ENCODE assay signal across 11 cellular contexts in the genomic region with DNA sequence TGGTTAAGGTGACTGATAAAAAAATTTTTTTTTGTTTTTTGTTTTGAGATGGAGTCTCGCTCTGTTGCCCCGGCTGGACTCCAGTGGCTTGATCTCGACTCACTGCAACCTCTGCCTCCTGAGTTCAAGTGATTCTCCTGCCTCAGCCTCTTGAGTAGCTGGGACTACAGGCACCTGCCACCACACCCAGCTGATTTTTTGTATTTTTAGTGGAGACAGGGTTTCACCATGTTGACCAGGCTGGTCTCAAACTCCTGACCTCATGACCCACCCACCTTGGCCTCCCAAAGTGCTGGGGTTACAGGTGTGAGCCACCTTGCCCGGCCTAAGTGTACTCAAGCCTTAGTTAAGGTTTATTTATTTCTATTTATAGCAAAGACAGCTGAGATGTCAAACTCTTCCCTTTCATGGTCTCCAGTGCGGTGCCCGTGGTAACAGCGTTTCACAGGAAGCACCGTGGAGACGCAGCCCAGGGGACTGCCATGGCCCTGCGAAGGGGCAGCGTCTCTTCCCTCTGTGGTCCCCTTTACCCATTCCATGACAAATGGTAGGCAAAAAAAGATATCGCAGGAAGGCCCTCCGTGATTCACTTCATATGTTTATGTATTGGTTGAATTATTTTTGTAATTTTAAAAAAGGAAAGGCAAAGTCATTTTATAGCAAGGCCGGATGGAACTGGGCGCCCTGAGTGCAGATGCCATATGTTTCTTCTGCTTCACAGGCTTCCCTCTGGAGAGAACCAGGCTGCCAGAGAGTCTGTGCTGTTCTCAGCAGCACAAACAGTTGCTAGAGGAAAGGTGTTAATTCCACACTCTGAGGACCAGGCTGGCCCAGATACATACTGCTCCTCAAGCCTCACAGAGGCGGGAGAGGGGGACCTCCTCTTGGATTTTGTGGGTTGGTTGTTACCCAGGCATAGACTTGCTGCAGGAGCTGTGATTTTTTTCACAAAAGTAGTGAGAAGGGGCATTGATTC. TPM values are rescaled to one million over a fixed set of nuclear protein-coding genes. Genes with fewer than 3 reads are reported as not detected.
DNase-seq lines count a peak whose midpoint lies in the region; ATAC-seq, FAIRE-seq and TF ChIP-seq lines count a peak whose summit lies in the region.
"Had no signal": no experiment of that assay in that cellular context is flagged by ENCODE, and none has a peak within 500 bp of the region (broad histone marks: within the 10 kb centered on the region; RNA-seq: fewer than 3 reads in every experiment).

No MANE protein-coding gene starts in this region.

- H3K27ac ChIP-seq in CD8-positive, alpha-beta memory T cell (ENCODE audit: low read depth, low read length): no peak overlapping the region
- peak overlapping the region; percentile 28; the same call in 1 of the 2 replicates for H3K27ac ChIP-seq in HEK293 (ENCODE audit: extremely low read depth, low read depth, low read length)
- H3K27ac ChIP-seq in K562 (ENCODE audit: extremely low read depth, low read depth, low read length): no peak overlapping the region
- peak overlapping the region; percentile 83 for H3K27ac ChIP-seq in neural progenitor cell
- no peak overlapping the region for H3K27ac ChIP-seq in small intestine (ENCODE audit: low read depth in 1 of 2, low read length in 1 of 2)

- no peak for TF ChIP-seq RAD21 in K562 (CRISPR knock-in tag; conservative IDR thresholded peaks at IDR 0.05 in 1 of 2, IDR thresholded peaks at IDR 0.05 in 1 of 2)

- no peaks in the 10 kb centered on the region for H3K9me1 ChIP-seq in K562 (ENCODE audit: control insufficient read depth, insufficient read depth, low read length)

- ATAC-seq in K562: peak; percentile 7; the same call in 1 of the 3 replicates
- ATAC-seq: sciatic nerve had no signal

- peak; percentile 82 for TF ChIP-seq POLR2A in K562 (conservative IDR thresholded peaks at IDR 0.05)

- in situ Hi-C loops in K562 (cut with MboI): no loop called here

- H3K36me3 ChIP-seq in CD8-positive, alpha-beta memory T cell (ENCODE audit: insufficient read depth, low read length): peaks cover 14% of the 10 kb centered on the region
- H3K36me3 ChIP-seq in HEK293 (ENCODE audit: control insufficient read depth in 2 of 2, insufficient read depth in 1 of 2, low read length in 2 of 2) (peaks cover 35 to 60% of the 10 kb centered on the region in 2 experiments), K562 (ENCODE audit: control insufficient read depth, insufficient read depth, low read length) (peaks cover 78% of the 10 kb centered on the region), neural progenitor cell (no peaks in the 10 kb centered on the region), small intestine (ENCODE audit: control insufficient read depth in 2 of 2, insufficient read depth in 2 of 2, low read length in 2 of 2) (peaks cover 5 to 10% of the 10 kb centered on the region in 2 donors)

- WGBS in K562 (ENCODE audit: insufficient coverage, low coverage, missing lambda C conversion rate): 91% methylated on average over 16 of the region's 16 CpGs
- 87 to 92% (median 90%) methylated on average over 16 of the region's 16 CpGs for WGBS in small intestine, 3 donors

- no peaks in the 10 kb centered on the region for H4K20me1 ChIP-seq in K562 (replicated peaks; ENCODE audit: control insufficient read depth, insufficient read depth, low read length)
- H4K20me1 ChIP-seq in neural progenitor cell (ENCODE audit: low read depth): no peaks in the 10 kb centered on the region

- H3K9ac ChIP-seq in K562 (ENCODE audit: insufficient read depth in 1 of 2, low read depth in 2 of 2, low read length in 2 of 2) (0 out of 4 replicates have a peak overlapping the region, but pooled peaks of 1 of the 2 experiments have one; percentile 6), neural progenitor cell (no peak overlapping the region)

- no TSS peak for BruUV-seq in K562 (replicated peaks; lab: Mats Ljungman, UMichigan)

- H3K4me3 ChIP-seq in CD8-positive, alpha-beta memory T cell (ENCODE audit: low read length): no peak overlapping the region
- H3K4me3 ChIP-seq in HEK293 (ENCODE audit: low read depth, low read length) (no peak overlapping the region), K562 (no peak overlapping the region), neural progenitor cell (no peak overlapping the region), small intestine (ENCODE audit: low read depth in 1 of 2, low read length in 2 of 2) (no peak overlapping the region)

- TF ChIP-seq EP300 in K562 (IDR thresholded peaks at IDR 0.05; ENCODE audit: low read length): no peak

- H3K4me3 Mint-ChIP-seq in CD8-positive, alpha-beta memory T cell: peak overlapping the region in 1 of 7 donors; percentile 24
- H3K4me3 Mint-ChIP-seq in neural progenitor cell: no peak overlapping the region
- H3K4me3 Mint-ChIP-seq: T-helper 1 cell treated with Interleukin-12 subunit alpha and Interleukin-12 subunit beta and Interleukin-4 antibody, amounts not matched to agents 30 μg/mL and 1 μg/mL, for 36 hours had no signal

- intact Hi-C loops in K562 (cut with micrococcal nuclease): loop anchor here (5.0 to 10.0 kb wide), 2 partner anchors 276 to 399 kb away; no protein-coding TSS in a partner anchor

- peaks cover 10% of the 10 kb centered on the region for H3K4me1 ChIP-seq in CD8-positive, alpha-beta memory T cell (ENCODE audit: insufficient read depth, low read length)
- peaks cover 3% of the 10 kb centered on the region; the same call in 1 of the 2 replicates for H3K4me1 ChIP-seq in HEK293 (ENCODE audit: control insufficient read depth, insufficient read depth, low read length)
- peaks cover 0 to 9% of the 10 kb centered on the region in 2 experiments; a peak in 2 of 5 replicates for H3K4me1 ChIP-seq in K562 (replicated peaks in 1 of 2; ENCODE audit: control insufficient read depth in 2 of 2, insufficient read depth in 2 of 2, low read length in 2 of 2)
- H3K4me1 ChIP-seq in neural progenitor cell: no peaks in the 10 kb centered on the region
- H3K4me1 ChIP-seq in small intestine (ENCODE audit: control insufficient read depth in 2 of 2, insufficient read depth in 1 of 2, low read depth in 1 of 2, low read length in 1 of 2): no peaks in the 10 kb centered on the region

- no peak for DNase-seq in CD8-positive, alpha-beta memory T cell
- DNase-seq in K562 (ENCODE audit: extremely low read depth in 1 of 4, low spot score in 3 of 4) (no peak), neural progenitor cell (ENCODE audit: low spot score) (no peak), HK-2 (ENCODE audit: unreplicated experiment) (no peak), T1000 (lab: John Stamatoyannopoulos, UW) (no peak), small intestine (no peak)
- DNase-seq: Calu3, foreskin melanocyte had no signal

- TF ChIP-seq CTCF in HEK293 (tag by site-specific recombination; IDR thresholded peaks at IDR 0.05) (no peak), K562 (IDR thresholded peaks at IDR 0.05 in 2 of 3, conservative IDR thresholded peaks at IDR 0.05 in 1 of 3; ENCODE audit: insufficient read depth in 2 of 3, low read depth in 1 of 3, low read length in 3 of 3) (no peak), neural progenitor cell (IDR thresholded peaks at IDR 0.05) (no peak)

- POLR2A ChIA-PET in CD8-positive, alpha-beta memory T cell (lab: Charles Lee): no interaction called here
- POLR2A ChIA-PET in HEK293 (lab: Yijun Ruan, JAX) (interaction anchor here (0.6 kb wide), 1 partner anchor 116 kb away, joined by 3 read pairs; no protein-coding TSS in a partner anchor), K562 (lab: Yijun Ruan, JAX) (interaction anchor here (0.7 to 1.2 kb wide), 3 partner anchors 14 to 119 kb away, joined by 3 to 4 read pairs (median 3); no protein-coding TSS in a partner anchor)

- H3K27me3 Mint-ChIP-seq in CD8-positive, alpha-beta memory T cell: no peaks in the 10 kb centered on the region
- H3K27me3 Mint-ChIP-seq in neural progenitor cell (ENCODE audit: insufficient read depth, low read depth): peaks cover 5% of the 10 kb centered on the region

- H3K36me3 Mint-ChIP-seq in CD8-positive, alpha-beta memory T cell: peaks cover 0 to 52% (median 5%) of the 10 kb centered on the region in 3 donors
- H3K36me3 Mint-ChIP-seq in neural progenitor cell: peaks cover 20% of the 10 kb centered on the region

- H2AFZ ChIP-seq in K562 (ENCODE audit: low read depth, low read length) (no peak overlapping the region), neural progenitor cell (replicated peaks) (no peak overlapping the region)

- H3F3A ChIP-seq in neural progenitor cell (ENCODE audit: low read depth): peaks cover 62% of the 10 kb centered on the region

- H3K27me3 ChIP-seq in CD8-positive, alpha-beta memory T cell (ENCODE audit: insufficient read depth, low read length, poor library complexity, severe bottlenecking): no peaks in the 10 kb centered on the region
- H3K27me3 ChIP-seq in K562 (ENCODE audit: control insufficient read depth in 2 of 2, insufficient read depth in 2 of 2, low read length in 2 of 2) (no peaks in the 10 kb centered on the region), neural progenitor cell (no peaks in the 10 kb centered on the region), small intestine (ENCODE audit: control insufficient read depth in 2 of 2, insufficient read depth in 2 of 2, low read length in 2 of 2) (no peaks in the 10 kb centered on the region)

- peak overlapping the region in 5 of 8 donors; percentile 29 to 71 (median 42) for H3K27ac Mint-ChIP-seq in CD8-positive, alpha-beta memory T cell
- peak overlapping the region; percentile 37 for H3K27ac Mint-ChIP-seq in neural progenitor cell
- H3K27ac Mint-ChIP-seq: T-helper 1 cell treated with Interleukin-12 subunit alpha and Interleukin-12 subunit beta and Interleukin-4 antibody, amounts not matched to agents 30 μg/mL and 1 μg/mL, for 36 hours had no signal

- FAIRE-seq in K562 (lab: Jason Lieb, UNC): no peak
- FAIRE-seq in small intestine (lab: Jason Lieb, UNC): no peak

- no peaks in the 10 kb centered on the region for H3K9me3 Mint-ChIP-seq in CD8-positive, alpha-beta memory T cell
- H3K9me3 Mint-ChIP-seq in neural progenitor cell: no peaks in the 10 kb centered on the region
- H3K9me3 Mint-ChIP-seq: T-helper 1 cell treated with Interleukin-12 subunit alpha and Interleukin-12 subunit beta and Interleukin-4 antibody, amounts not matched to agents 30 μg/mL and 1 μg/mL, for 36 hours had no signal

- H3K9me3 ChIP-seq in CD8-positive, alpha-beta memory T cell (ENCODE audit: low read length): no peaks in the 10 kb centered on the region
- H3K9me3 ChIP-seq in HEK293 (ENCODE audit: control insufficient read depth, insufficient read depth, low read depth, low read length) (no peaks in the 10 kb centered on the region), K562 (replicated peaks; ENCODE audit: control insufficient read depth, insufficient read depth, low read depth, low read length) (no peaks in the 10 kb centered on the region), neural progenitor cell (ENCODE audit: low read depth) (no peaks in the 10 kb centered on the region), small intestine (ENCODE audit: control insufficient read depth, low read depth) (no peaks in the 10 kb centered on the region)

- no peaks in the 10 kb centered on the region for H3K79me2 ChIP-seq in K562 (ENCODE audit: control insufficient read depth, insufficient read depth, low read length)
- peaks cover 27% of the 10 kb centered on the region for H3K79me2 ChIP-seq in neural progenitor cell (ENCODE audit: low read depth)

- no peak overlapping the region for H3K4me2 ChIP-seq in K562 (ENCODE audit: insufficient read depth, low read length)
- no peak overlapping the region for H3K4me2 ChIP-seq in neural progenitor cell

- CTCF ChIA-PET in CD8-positive, alpha-beta memory T cell (lab: Charles Lee): no interaction called here
- CTCF ChIA-PET in HEK293 (lab: Yijun Ruan, JAX): interaction anchor here (0.6 kb wide), 1 partner anchor 20 kb away, joined by 3 read pairs; no protein-coding TSS in a partner anchor
- CTCF ChIA-PET in K562 (lab: Yijun Ruan, JAX; ENCODE audit: low intra/inter-chr PET ratio): no interaction called here

- peaks cover 16 to 23% (median 18%) of the 10 kb centered on the region in 3 donors for H3K4me1 Mint-ChIP-seq in CD8-positive, alpha-beta memory T cell
- peaks cover 18% of the 10 kb centered on the region for H3K4me1 Mint-ChIP-seq in neural progenitor cell

RNA-seq across cellular contexts. Expression of a gene that starts 29.2 kb away (rescaled TPM):
- 10 to 100 TPM; 73.6 to 76.1 TPM for total RNA-seq in CD8-positive, alpha-beta memory T cell
- polyA plus RNA-seq in CD8-positive, alpha-beta memory T cell: 45.3 TPM
- total RNA-seq in K562 (2011; cell fraction: chromatin; rRNA removed; ENCODE audit: low replicate concordance): 122 and 174 TPM in 2 replicates
- 95.5 and 98.1 TPM in 2 replicates for total RNA-seq in K562 (2011; cell fraction: nucleolus; rRNA removed)
- total RNA-seq in K562 (2011; cell fraction: nucleoplasm; rRNA removed): 92.9 and 93.8 TPM in 2 replicates
- 65.6 and 77.8 TPM in 2 replicates for total RNA-seq in K562 (2014; rRNA removed)
- total RNA-seq in K562 (2014; rRNA removed; fragmentation: Illumina TruSeq; extraction: Trizol): 59.9 and 60.2 TPM in 2 replicates
- total RNA-seq in K562 (2015; rRNA removed; fragmentation: Illumina TruSeq; extraction: Trizol): 65.4 and 68.5 TPM in 2 replicates
- total RNA-seq in K562 (2021): 50.1 and 55.2 TPM in 2 replicates
- 49.3 and 71.7 TPM in 2 replicates for polyA plus RNA-seq in K562 (2011; rRNA removed)
- 39.4 and 43.8 TPM in 2 replicates for polyA plus RNA-seq in K562 (2011; cell fraction: cytosol; rRNA removed)
- polyA plus RNA-seq in K562 (2011; cell fraction: nucleus; rRNA removed): 25.8 and 28.7 TPM in 2 replicates
- polyA plus RNA-seq in K562 (2012): 31.1 and 46.3 TPM in 2 replicates
- polyA plus RNA-seq in K562 (2014; fragmentation: Illumina TruSeq; extraction: Trizol): 82.2 and 95.9 TPM in 2 replicates
- 10 to 100 TPM; 27.3 to 57.9 TPM for polyA plus RNA-seq in K562 (2014; fragmentation: Nextera tagmentation; extraction: Ambion mirVana)
- 66.4 and 74.9 TPM in 2 replicates for polyA plus RNA-seq in K562 (2014; rRNA removed)
- polyA minus RNA-seq in K562 (2011; rRNA and poly(A)+ RNA removed): 57.5 and 74.1 TPM in 2 replicates
- 45.6 and 49.6 TPM in 2 replicates for polyA minus RNA-seq in K562 (2011; cell fraction: cytosol; rRNA and poly(A)+ RNA removed)
- 29.6 and 42.8 TPM in 2 replicates for polyA minus RNA-seq in K562 (2011; cell fraction: nucleus; rRNA and poly(A)+ RNA removed)
- 45.1 and 55.4 TPM in 2 replicates for total RNA-seq in neural progenitor cell (ENCODE audit: low replicate concordance)
- 10 to 100 TPM; 11.0 to 24.0 (median 12.7) TPM for polyA plus RNA-seq in small intestine

Comparison
In these comparisons a context has a peak if more than half of its experiments do, and no peak if none do; other contexts are left out.
1. H3K27ac ChIP-seq: peak in HEK293 (single experiment) and neural progenitor cell (single experiment); none in CD8-positive, alpha-beta memory T cell (single experiment), K562 (single experiment) and small intestine (0 of 2).